Comparison of ENCODE assay signal across 2 cellular contexts in genomic region chr12:30251546-30251945, GRCh38.
TF ChIP-seq lines count a peak whose summit lies in the region.

No MANE protein-coding gene starts in this region.

TF ChIP-seq in GM23338, 12 proteins besides CTCF, POLR2A, EP300 and RAD21:
- TF ChIP-seq NANOG (IDR thresholded peaks at IDR 0.05; ENCODE audit: borderline replicate concordance) (no peak), POLR2AphosphoS5 (IDR thresholded peaks at IDR 0.05; ENCODE audit: low read depth) (no peak), JUNB (IDR thresholded peaks at IDR 0.05; ENCODE audit: unreplicated experiment) (no peak), CREB1 (CRISPR knock-in tag; IDR thresholded peaks at IDR 0.05; ENCODE audit: low read depth) (no peak), ETS1 (IDR thresholded peaks at IDR 0.05) (no peak), EZH2 (IDR thresholded peaks at IDR 0.05; ENCODE audit: low read depth, unreplicated experiment) (no peak), ZNF114 (CRISPR knock-in tag; IDR thresholded peaks at IDR 0.05) (no peak), STAT1 (IDR thresholded peaks at IDR 0.05; ENCODE audit: unreplicated experiment) (no peak), EZH2phosphoT487 (IDR thresholded peaks at IDR 0.05; ENCODE audit: unreplicated experiment) (no peak), ZNF331 (CRISPR knock-in tag; IDR thresholded peaks at IDR 0.05; ENCODE audit: low read depth) (no peak)
- TF ChIP-seq, protein P1, sequence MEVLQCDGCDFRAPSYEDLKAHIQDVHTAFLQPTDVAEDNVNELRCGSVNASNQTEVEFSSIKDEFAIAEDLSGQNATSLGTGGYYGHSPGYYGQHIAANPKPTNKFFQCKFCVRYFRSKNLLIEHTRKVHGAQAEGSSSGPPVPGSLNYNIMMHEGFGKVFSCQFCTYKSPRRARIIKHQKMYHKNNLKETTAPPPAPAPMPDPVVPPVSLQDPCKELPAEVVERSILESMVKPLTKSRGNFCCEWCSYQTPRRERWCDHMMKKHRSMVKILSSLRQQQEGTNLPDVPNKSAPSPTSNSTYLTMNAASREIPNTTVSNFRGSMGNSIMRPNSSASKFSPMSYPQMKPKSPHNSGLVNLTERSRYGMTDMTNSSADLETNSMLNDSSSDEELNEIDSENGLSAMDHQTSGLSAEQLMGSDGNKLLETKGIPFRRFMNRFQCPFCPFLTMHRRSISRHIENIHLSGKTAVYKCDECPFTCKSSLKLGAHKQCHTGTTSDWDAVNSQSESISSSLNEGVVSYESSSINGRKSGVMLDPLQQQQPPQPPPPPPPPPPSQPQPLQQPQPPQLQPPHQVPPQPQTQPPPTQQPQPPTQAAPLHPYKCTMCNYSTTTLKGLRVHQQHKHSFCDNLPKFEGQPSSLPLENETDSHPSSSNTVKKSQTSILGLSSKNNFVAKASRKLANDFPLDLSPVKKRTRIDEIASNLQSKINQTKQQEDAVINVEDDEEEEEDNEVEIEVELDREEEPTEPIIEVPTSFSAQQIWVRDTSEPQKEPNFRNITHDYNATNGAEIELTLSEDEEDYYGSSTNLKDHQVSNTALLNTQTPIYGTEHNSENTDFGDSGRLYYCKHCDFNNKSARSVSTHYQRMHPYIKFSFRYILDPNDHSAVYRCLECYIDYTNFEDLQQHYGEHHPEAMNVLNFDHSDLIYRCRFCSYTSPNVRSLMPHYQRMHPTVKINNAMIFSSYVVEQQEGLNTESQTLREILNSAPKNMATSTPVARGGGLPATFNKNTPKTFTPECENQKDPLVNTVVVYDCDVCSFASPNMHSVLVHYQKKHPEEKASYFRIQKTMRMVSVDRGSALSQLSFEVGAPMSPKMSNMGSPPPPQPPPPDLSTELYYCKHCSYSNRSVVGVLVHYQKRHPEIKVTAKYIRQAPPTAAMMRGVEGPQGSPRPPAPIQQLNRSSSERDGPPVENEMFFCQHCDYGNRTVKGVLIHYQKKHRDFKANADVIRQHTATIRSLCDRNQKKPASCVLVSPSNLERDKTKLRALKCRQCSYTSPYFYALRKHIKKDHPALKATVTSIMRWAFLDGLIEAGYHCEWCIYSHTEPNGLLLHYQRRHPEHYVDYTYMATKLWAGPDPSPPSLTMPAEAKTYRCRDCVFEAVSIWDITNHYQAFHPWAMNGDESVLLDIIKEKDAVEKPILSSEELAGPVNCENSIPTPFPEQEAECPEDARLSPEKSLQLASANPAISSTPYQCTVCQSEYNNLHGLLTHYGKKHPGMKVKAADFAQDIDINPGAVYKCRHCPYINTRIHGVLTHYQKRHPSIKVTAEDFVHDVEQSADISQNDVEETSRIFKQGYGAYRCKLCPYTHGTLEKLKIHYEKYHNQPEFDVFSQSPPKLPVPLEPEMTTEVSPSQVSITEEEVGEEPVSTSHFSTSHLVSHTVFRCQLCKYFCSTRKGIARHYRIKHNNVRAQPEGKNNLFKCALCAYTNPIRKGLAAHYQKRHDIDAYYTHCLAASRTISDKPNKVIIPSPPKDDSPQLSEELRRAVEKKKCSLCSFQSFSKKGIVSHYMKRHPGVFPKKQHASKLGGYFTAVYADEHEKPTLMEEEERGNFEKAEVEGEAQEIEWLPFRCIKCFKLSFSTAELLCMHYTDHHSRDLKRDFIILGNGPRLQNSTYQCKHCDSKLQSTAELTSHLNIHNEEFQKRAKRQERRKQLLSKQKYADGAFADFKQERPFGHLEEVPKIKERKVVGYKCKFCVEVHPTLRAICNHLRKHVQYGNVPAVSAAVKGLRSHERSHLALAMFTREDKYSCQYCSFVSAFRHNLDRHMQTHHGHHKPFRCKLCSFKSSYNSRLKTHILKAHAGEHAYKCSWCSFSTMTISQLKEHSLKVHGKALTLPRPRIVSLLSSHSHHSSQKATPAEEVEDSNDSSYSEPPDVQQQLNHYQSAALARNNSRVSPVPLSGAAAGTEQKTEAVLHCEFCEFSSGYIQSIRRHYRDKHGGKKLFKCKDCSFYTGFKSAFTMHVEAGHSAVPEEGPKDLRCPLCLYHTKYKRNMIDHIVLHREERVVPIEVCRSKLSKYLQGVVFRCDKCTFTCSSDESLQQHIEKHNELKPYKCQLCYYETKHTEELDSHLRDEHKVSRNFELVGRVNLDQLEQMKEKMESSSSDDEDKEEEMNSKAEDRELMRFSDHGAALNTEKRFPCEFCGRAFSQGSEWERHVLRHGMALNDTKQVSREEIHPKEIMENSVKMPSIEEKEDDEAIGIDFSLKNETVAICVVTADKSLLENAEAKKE (CRISPR knock-in tag; IDR thresholded peaks at IDR 0.05): no peak
- TF ChIP-seq, protein P2, sequence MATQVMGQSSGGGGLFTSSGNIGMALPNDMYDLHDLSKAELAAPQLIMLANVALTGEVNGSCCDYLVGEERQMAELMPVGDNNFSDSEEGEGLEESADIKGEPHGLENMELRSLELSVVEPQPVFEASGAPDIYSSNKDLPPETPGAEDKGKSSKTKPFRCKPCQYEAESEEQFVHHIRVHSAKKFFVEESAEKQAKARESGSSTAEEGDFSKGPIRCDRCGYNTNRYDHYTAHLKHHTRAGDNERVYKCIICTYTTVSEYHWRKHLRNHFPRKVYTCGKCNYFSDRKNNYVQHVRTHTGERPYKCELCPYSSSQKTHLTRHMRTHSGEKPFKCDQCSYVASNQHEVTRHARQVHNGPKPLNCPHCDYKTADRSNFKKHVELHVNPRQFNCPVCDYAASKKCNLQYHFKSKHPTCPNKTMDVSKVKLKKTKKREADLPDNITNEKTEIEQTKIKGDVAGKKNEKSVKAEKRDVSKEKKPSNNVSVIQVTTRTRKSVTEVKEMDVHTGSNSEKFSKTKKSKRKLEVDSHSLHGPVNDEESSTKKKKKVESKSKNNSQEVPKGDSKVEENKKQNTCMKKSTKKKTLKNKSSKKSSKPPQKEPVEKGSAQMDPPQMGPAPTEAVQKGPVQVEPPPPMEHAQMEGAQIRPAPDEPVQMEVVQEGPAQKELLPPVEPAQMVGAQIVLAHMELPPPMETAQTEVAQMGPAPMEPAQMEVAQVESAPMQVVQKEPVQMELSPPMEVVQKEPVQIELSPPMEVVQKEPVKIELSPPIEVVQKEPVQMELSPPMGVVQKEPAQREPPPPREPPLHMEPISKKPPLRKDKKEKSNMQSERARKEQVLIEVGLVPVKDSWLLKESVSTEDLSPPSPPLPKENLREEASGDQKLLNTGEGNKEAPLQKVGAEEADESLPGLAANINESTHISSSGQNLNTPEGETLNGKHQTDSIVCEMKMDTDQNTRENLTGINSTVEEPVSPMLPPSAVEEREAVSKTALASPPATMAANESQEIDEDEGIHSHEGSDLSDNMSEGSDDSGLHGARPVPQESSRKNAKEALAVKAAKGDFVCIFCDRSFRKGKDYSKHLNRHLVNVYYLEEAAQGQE (IDR thresholded peaks at IDR 0.05; ENCODE audit: unreplicated experiment): no peak

TF ChIP-seq in H1, 55 proteins besides CTCF, POLR2A, EP300 and RAD21:
- TF ChIP-seq PHF8 (conservative IDR thresholded peaks at IDR 0.05; ENCODE audit: low read depth, low read length) (no peak), RXRA (IDR thresholded peaks at IDR 0.05; ENCODE audit: insufficient read depth, low read depth, low read length) (no peak), GTF2F1 (IDR thresholded peaks at IDR 0.05; ENCODE audit: borderline replicate concordance, low read depth, low read length) (no peak), NRF1 (IDR thresholded peaks at IDR 0.05; ENCODE audit: low read depth, low read length) (no peak), TBP (IDR thresholded peaks at IDR 0.05; ENCODE audit: low read depth, low read length) (no peak), ATF3 (IDR thresholded peaks at IDR 0.05; ENCODE audit: insufficient read depth, low read depth, low read length) (no peak), CHD2 (IDR thresholded peaks at IDR 0.05; ENCODE audit: low read length) (no peak), SP2 (IDR thresholded peaks at IDR 0.05; ENCODE audit: low read length) (no peak), YY1 (IDR thresholded peaks at IDR 0.05; ENCODE audit: low read depth, low read length) (no peak), RFX5 (IDR thresholded peaks at IDR 0.05; ENCODE audit: borderline replicate concordance, low read depth, low read length) (no peak), CBX5 (IDR thresholded peaks at IDR 0.05; ENCODE audit: low read depth, low read length) (no peak), TAF7 (optimal IDR thresholded peaks at IDR 0.05; ENCODE audit: borderline replicate concordance, low read depth, low read length) (no peak), SRF (IDR thresholded peaks at IDR 0.05; ENCODE audit: low read depth, low read length) (no peak), SIX5 (IDR thresholded peaks at IDR 0.05; ENCODE audit: low read depth, low read length) (no peak)
